8 cellular contexts compared by ENCODE assay signal in genomic region chr1:176208034-176208433, GRCh38. TPM values are rescaled to one million over a fixed set of nuclear protein-coding genes. Genes with fewer than 3 reads are reported as not detected.
DNase-seq lines count a peak whose midpoint lies in the region; ATAC-seq and TF ChIP-seq lines count a peak whose summit lies in the region.

No MANE protein-coding gene starts in this region.

- H3K27ac ChIP-seq in GM23248 (peak overlapping the region; percentile 83; the same call in 1 of the 2 replicates), SU-DHL-6 (ENCODE audit: low read depth, low read length) (peak overlapping the region; percentile 91), gastrocnemius medialis (peak overlapping the region; percentile 86 to 98 (median 91)), foreskin keratinocyte (no peak overlapping the region)

- DNase-seq in GM23248 (no peak), fibroblast of the aortic adventitia (ENCODE audit: low read depth) (no peak), gastrocnemius medialis (no peak), pons (ENCODE audit: low spot score) (no peak), foreskin keratinocyte (no peak)
- no peak for DNase-seq in effector CD4-positive, alpha-beta T cell

- H3K79me2 ChIP-seq in GM23248 (ENCODE audit: insufficient read depth) (peaks cover 47% of the 10 kb centered on the region), SU-DHL-6 (ENCODE audit: insufficient read depth, low read length) (peaks cover 44% of the 10 kb centered on the region)

- 0 out of 2 replicates have a peak, but pooled peaks cover 3% of the 10 kb centered on the region for H4K20me1 ChIP-seq in GM23248 (ENCODE audit: insufficient read depth)
- H4K20me1 ChIP-seq in SU-DHL-6 (ENCODE audit: low read depth, low read length) = peaks cover 18% of the 10 kb centered on the region

- H3K9me3 ChIP-seq in GM23248 (ENCODE audit: low read depth) (no peaks in the 10 kb centered on the region), SU-DHL-6 (ENCODE audit: insufficient read depth, low read length) (no peaks in the 10 kb centered on the region), gastrocnemius medialis (no peaks in the 10 kb centered on the region)

- H3K27me3 ChIP-seq in GM23248 (replicated peaks; ENCODE audit: insufficient read depth) = no peaks in the 10 kb centered on the region
- no peaks in the 10 kb centered on the region for H3K27me3 ChIP-seq in SU-DHL-6 (ENCODE audit: low read length)
- H3K27me3 ChIP-seq in gastrocnemius medialis = no peaks in the 10 kb centered on the region
- H3K27me3 ChIP-seq in foreskin keratinocyte = no peaks in the 10 kb centered on the region

- intact Hi-C loops in gastrocnemius medialis (cut with DNase I; ENCODE audit: low total_unique reads) = no loop called here

- peaks cover 17% of the 10 kb centered on the region; the same call in 1 of the 2 replicates for H3F3A ChIP-seq in GM23248 (ENCODE audit: insufficient read depth)
- peaks cover 12% of the 10 kb centered on the region; the same call in 1 of the 2 replicates for H3F3A ChIP-seq in SU-DHL-6 (ENCODE audit: insufficient read depth)

- TF ChIP-seq CTCF in SU-DHL-6 (IDR thresholded peaks at IDR 0.05; ENCODE audit: insufficient read depth, low read length, poor library complexity, severe bottlenecking) = no peak
- no peak for TF ChIP-seq CTCF in fibroblast of the aortic adventitia (IDR thresholded peaks at IDR 0.05; ENCODE audit: insufficient read depth, low read length)
- TF ChIP-seq CTCF in gastrocnemius medialis (IDR thresholded peaks at IDR 0.05 in 4 of 5, conservative IDR thresholded peaks at IDR 0.05 in 1 of 5) = no peak
- TF ChIP-seq CTCF in foreskin keratinocyte (conservative IDR thresholded peaks at IDR 0.05) = no peak

- H3K36me3 ChIP-seq in GM23248 (ENCODE audit: low read depth) (no peaks in the 10 kb centered on the region), SU-DHL-6 (ENCODE audit: low read length) (no peaks in the 10 kb centered on the region), gastrocnemius medialis (no peaks in the 10 kb centered on the region)

- peak overlapping the region; percentile 96 for H3K4me3 ChIP-seq in GM23248
- H3K4me3 ChIP-seq in SU-DHL-6 (ENCODE audit: insufficient read depth, low read length, poor library complexity, severe bottlenecking) = peak overlapping the region; percentile 96
- H3K4me3 ChIP-seq in fibroblast of the aortic adventitia (ENCODE audit: low read depth, low read length) = peak overlapping the region; percentile 80
- peak overlapping the region; percentile 73 to 98 (median 86) for H3K4me3 ChIP-seq in gastrocnemius medialis

- H2AFZ ChIP-seq in GM23248 (peak overlapping the region; percentile 97), SU-DHL-6 (ENCODE audit: low read depth, low read length, severe bottlenecking) (peak overlapping the region; percentile 20)

- WGBS in GM23248 (ENCODE audit: low coverage in 1 of 2, low lambda C conversion rate in 2 of 2, missing lambda C conversion rate in 2 of 2), 2 experiments = 37 to 40% methylated on average over 9 of the region's 9 CpGs

- no peak for TF ChIP-seq POLR2A in gastrocnemius medialis (IDR thresholded peaks at IDR 0.05)

- ATAC-seq in gastrocnemius medialis (no peak), HG03045 (IDR thresholded peaks at IDR 0.05; ENCODE audit: unreplicated experiment) (no peak), foreskin keratinocyte (no peak)

- H3K9ac ChIP-seq in GM23248 (peak overlapping the region; percentile 91), SU-DHL-6 (ENCODE audit: low read length) (peak overlapping the region; percentile 96)

- peak overlapping the region; percentile 97 for H3K4me2 ChIP-seq in GM23248 (ENCODE audit: unreplicated experiment)
- peak overlapping the region; percentile 72 for H3K4me2 ChIP-seq in SU-DHL-6 (ENCODE audit: low read depth, low read length, poor library complexity, severe bottlenecking)

- H3K4me1 ChIP-seq in GM23248 (ENCODE audit: insufficient read depth) (peaks cover 16% of the 10 kb centered on the region), gastrocnemius medialis (peaks cover 23 to 32% of the 10 kb centered on the region in 2 donors), foreskin keratinocyte (peaks cover 10% of the 10 kb centered on the region)

- in situ Hi-C loops in GM23248 (cut with MboI) (no loop called here), gastrocnemius medialis (cut with MboI; ENCODE audit: low sequenced_read_pairs in 4 of 4) (no loop called here)

- H3K9me2 ChIP-seq in GM23248 (ENCODE audit: insufficient read depth) (no peaks in the 10 kb centered on the region), SU-DHL-6 (replicated peaks; ENCODE audit: insufficient read depth, low read length) (no peaks in the 10 kb centered on the region)

RNA-seq across cellular contexts. Expression of gene COP1, which starts 0.9 kb away (rescaled TPM):
- total RNA-seq in GM23248 (2014; rRNA removed; shearing (Covaris generic)) = 43.3 and 55.1 TPM in 2 replicates
- polyA plus RNA-seq in GM23248 (2016; fragmentation: Nextera tagmentation; extraction: Ambion mirVana) = 36.9 and 42.4 TPM in 2 replicates
- total RNA-seq in fibroblast of the aortic adventitia (ENCODE audit: low replicate concordance) = 56.6 and 177 TPM in 2 replicates
- 10 to 100 TPM; 19.6 to 29.7 (median 25.3) TPM for total RNA-seq in gastrocnemius medialis
- total RNA-seq in foreskin keratinocyte = 46.7 and 52.7 TPM in 2 replicates
- 42.6 and 43.6 TPM in 2 replicates for polyA plus RNA-seq in foreskin keratinocyte
